In genomic region chr11:44614281-44614680, GRCh38 we compare ENCODE assay signal across 12 cellular contexts. TPM values are rescaled to one million over a fixed set of nuclear protein-coding genes. Genes with fewer than 3 reads are reported as not detected.
A peak's percentile ranks its signal among the peaks of the same experiment; 100 is the strongest.
DNase-seq lines count a peak whose midpoint lies in the region; ATAC-seq, FAIRE-seq and TF ChIP-seq lines count a peak whose summit lies in the region.
"Had no signal": no experiment of that assay in that cellular context is flagged by ENCODE, and none has a peak within 500 bp of the region (broad histone marks: within the 10 kb centered on the region; RNA-seq: fewer than 3 reads in every experiment).

No MANE protein-coding gene starts in this region.

- ATAC-seq in K562 (no peak), GM19397 (IDR thresholded peaks at IDR 0.05; ENCODE audit: unreplicated experiment) (no peak)
- ATAC-seq: natural killer cell treated with Interleukin-12 subunit alpha and Interleukin-12 subunit beta and Interleukin-15 and Interleukin-18, amount 100 ng/mL, for 72 hours had no signal

- H3K36me3 Mint-ChIP-seq in CD8-positive, alpha-beta memory T cell: peaks cover 0 to 37% (median 4%) of the 10 kb centered on the region in 3 donors
- no peaks in the 10 kb centered on the region for H3K36me3 Mint-ChIP-seq in glutamatergic neuron (ENCODE audit: unreplicated experiment)
- H3K36me3 Mint-ChIP-seq: natural killer cell treated with Interleukin-12 subunit alpha and Interleukin-12 subunit beta and Interleukin-15 and Interleukin-18, amount 100 ng/mL, for 72 hours had no signal

- no peaks in the 10 kb centered on the region for H3K9me3 Mint-ChIP-seq in CD8-positive, alpha-beta memory T cell
- peaks cover 3% of the 10 kb centered on the region for H3K9me3 Mint-ChIP-seq in glutamatergic neuron (ENCODE audit: unreplicated experiment)
- H3K9me3 Mint-ChIP-seq: natural killer cell treated with Interleukin-12 subunit alpha and Interleukin-12 subunit beta and Interleukin-15 and Interleukin-18, amount 100 ng/mL, for 72 hours had no signal

- no peak for TF ChIP-seq EP300 in K562 (IDR thresholded peaks at IDR 0.05; ENCODE audit: low read length)

- TF ChIP-seq CTCF in SU-DHL-6 (IDR thresholded peaks at IDR 0.05; ENCODE audit: insufficient read depth, low read length, poor library complexity, severe bottlenecking): no peak
- no peak for TF ChIP-seq CTCF in K562 (IDR thresholded peaks at IDR 0.05 in 2 of 3, conservative IDR thresholded peaks at IDR 0.05 in 1 of 3; ENCODE audit: insufficient read depth in 2 of 3, low read depth in 1 of 3, low read length in 3 of 3)
- no peak for TF ChIP-seq CTCF in osteoblast (IDR thresholded peaks at IDR 0.05; ENCODE audit: extremely low read depth, low read depth, low read length)
- no peak for TF ChIP-seq CTCF in glutamatergic neuron (IDR thresholded peaks at IDR 0.05; ENCODE audit: partially characterized antibody, unreplicated experiment)

- H3K27ac Mint-ChIP-seq in CD8-positive, alpha-beta memory T cell: peak overlapping the region in 7 of 8 donors; percentile 72 to 96 (median 84)
- no peak overlapping the region for H3K27ac Mint-ChIP-seq in glutamatergic neuron (ENCODE audit: unreplicated experiment)

- H2AFZ ChIP-seq in SU-DHL-6 (ENCODE audit: low read depth, low read length, severe bottlenecking): no peak overlapping the region
- H2AFZ ChIP-seq in K562 (ENCODE audit: low read depth, low read length): no peak overlapping the region
- H2AFZ ChIP-seq in osteoblast (ENCODE audit: low read length): no peak overlapping the region

- CTCF ChIA-PET in CD8-positive, alpha-beta memory T cell (lab: Charles Lee): interaction anchor here (0.7 to 17.3 kb wide), 2 partner anchors 53 to 327 kb away, joined by 3 to 532 read pairs; partner anchors contain the start of gene CD82
- CTCF ChIA-PET in K562 (lab: Yijun Ruan, JAX; ENCODE audit: low intra/inter-chr PET ratio): interaction anchor here (0.6 to 5.4 kb wide), 3 partner anchors 56 to 1637 kb away, joined by 3 to 81 read pairs (median 3); no protein-coding TSS in a partner anchor

- DNase-seq in CD8-positive, alpha-beta memory T cell: peak in 1 of 5 donors; percentile 33
- no peak for DNase-seq in K562 (ENCODE audit: extremely low read depth in 1 of 4, low spot score in 3 of 4)
- DNase-seq in osteoblast (ENCODE audit: insufficient read length, low spot score, missing footprints): peak; percentile 25
- DNase-seq in KBM-7: no peak
- no peak for DNase-seq in glutamatergic neuron
- DNase-seq: activated effector memory CD4-positive, alpha-beta T cell treated with Interleukin-2 at 50 U/mL for 16 hours; MV-4-11; NCI-H748 treated with DMSO at 0.1 percent for 48 hours had no signal

- H3K9ac ChIP-seq in SU-DHL-6 (ENCODE audit: low read length) (no peak overlapping the region), K562 (ENCODE audit: insufficient read depth in 1 of 2, low read depth in 2 of 2, low read length in 2 of 2) (peak overlapping the region in 1 of 2 experiments; percentile 67; a peak in 1 of 4 replicates)

- intact Hi-C loops in K562 (cut with micrococcal nuclease): loop anchor here (10.0 kb wide), 1 partner anchor 479 kb away; no protein-coding TSS in a partner anchor

- no peak overlapping the region for H3K27ac ChIP-seq in CD8-positive, alpha-beta memory T cell (ENCODE audit: low read depth, low read length)
- H3K27ac ChIP-seq in SU-DHL-6 (ENCODE audit: low read depth, low read length): peak overlapping the region; percentile 90
- H3K27ac ChIP-seq in K562 (ENCODE audit: extremely low read depth, low read depth, low read length): no peak overlapping the region
- H3K27ac ChIP-seq in osteoblast (ENCODE audit: low read depth, low read length): no peak overlapping the region
- H3K27ac ChIP-seq: breast epithelium had no signal

- peaks cover 4% of the 10 kb centered on the region for H3K9me1 ChIP-seq in K562 (ENCODE audit: control insufficient read depth, insufficient read depth, low read length)

- H3K9me2 ChIP-seq in SU-DHL-6 (replicated peaks; ENCODE audit: insufficient read depth, low read length): no peaks in the 10 kb centered on the region

- H3K4me3 ChIP-seq in CD8-positive, alpha-beta memory T cell (ENCODE audit: low read length): no peak overlapping the region
- H3K4me3 ChIP-seq in SU-DHL-6 (ENCODE audit: insufficient read depth, low read length, poor library complexity, severe bottlenecking) (no peak overlapping the region), K562 (no peak overlapping the region), osteoblast (ENCODE audit: insufficient read depth, low read length) (no peak overlapping the region)
- H3K4me3 ChIP-seq: breast epithelium had no signal

- peaks cover 11% of the 10 kb centered on the region for H3K36me3 ChIP-seq in CD8-positive, alpha-beta memory T cell (ENCODE audit: insufficient read depth, low read length)
- H3K36me3 ChIP-seq in SU-DHL-6 (ENCODE audit: low read length): no peaks in the 10 kb centered on the region
- no peaks in the 10 kb centered on the region for H3K36me3 ChIP-seq in K562 (ENCODE audit: control insufficient read depth, insufficient read depth, low read length)
- H3K36me3 ChIP-seq in osteoblast (ENCODE audit: insufficient read depth, low read length): peaks cover 12% of the 10 kb centered on the region

- TF ChIP-seq POLR2A in K562 (conservative IDR thresholded peaks at IDR 0.05): no peak

- H3K9me3 ChIP-seq in CD8-positive, alpha-beta memory T cell (ENCODE audit: low read length): no peaks in the 10 kb centered on the region
- no peaks in the 10 kb centered on the region for H3K9me3 ChIP-seq in SU-DHL-6 (ENCODE audit: insufficient read depth, low read length)
- H3K9me3 ChIP-seq in K562 (replicated peaks; ENCODE audit: control insufficient read depth, insufficient read depth, low read depth, low read length): no peaks in the 10 kb centered on the region
- H3K9me3 ChIP-seq in osteoblast (ENCODE audit: low read depth, low read length): no peaks in the 10 kb centered on the region
- H3K9me3 ChIP-seq: breast epithelium had no signal

- H3K4me3 Mint-ChIP-seq in CD8-positive, alpha-beta memory T cell: no peak overlapping the region
- no peak overlapping the region for H3K4me3 Mint-ChIP-seq in glutamatergic neuron (ENCODE audit: unreplicated experiment)
- H3K4me3 Mint-ChIP-seq: natural killer cell treated with Interleukin-12 subunit alpha and Interleukin-12 subunit beta and Interleukin-15 and Interleukin-18, amount 100 ng/mL, for 72 hours had no signal

- H4K20me1 ChIP-seq in SU-DHL-6 (ENCODE audit: low read depth, low read length): no peaks in the 10 kb centered on the region
- H4K20me1 ChIP-seq in K562 (replicated peaks; ENCODE audit: control insufficient read depth, insufficient read depth, low read length): no peaks in the 10 kb centered on the region; the same call in 1 of the 2 replicates
- no peaks in the 10 kb centered on the region for H4K20me1 ChIP-seq in osteoblast (ENCODE audit: insufficient read depth, low read length)

- H3K79me2 ChIP-seq in SU-DHL-6 (ENCODE audit: insufficient read depth, low read length) (no peaks in the 10 kb centered on the region), K562 (ENCODE audit: control insufficient read depth, insufficient read depth, low read length) (no peaks in the 10 kb centered on the region), osteoblast (ENCODE audit: insufficient read depth, low read length) (no peaks in the 10 kb centered on the region)

- peaks cover 0 to 2% of the 10 kb centered on the region in 2 donors for H3K27me3 Mint-ChIP-seq in CD8-positive, alpha-beta memory T cell
- H3K27me3 Mint-ChIP-seq in glutamatergic neuron (ENCODE audit: unreplicated experiment): peaks cover 3% of the 10 kb centered on the region
- H3K27me3 Mint-ChIP-seq: natural killer cell treated with Interleukin-12 subunit alpha and Interleukin-12 subunit beta and Interleukin-15 and Interleukin-18, amount 100 ng/mL, for 72 hours had no signal

- POLR2A ChIA-PET in CD8-positive, alpha-beta memory T cell (lab: Charles Lee): no interaction called here
- POLR2A ChIA-PET in K562 (lab: Yijun Ruan, JAX): interaction anchor here (0.8 kb wide), 1 partner anchor 57 kb away, joined by 5 read pairs; no protein-coding TSS in a partner anchor

- H3K4me2 ChIP-seq in SU-DHL-6 (ENCODE audit: low read depth, low read length, poor library complexity, severe bottlenecking) (no peak overlapping the region), K562 (ENCODE audit: insufficient read depth, low read length) (no peak overlapping the region; the same call in 1 of the 2 replicates), osteoblast (ENCODE audit: insufficient read depth, low read length) (no peak overlapping the region)

- WGBS in K562 (ENCODE audit: insufficient coverage, low coverage, missing lambda C conversion rate): 15% methylated on average over 7 of the region's 7 CpGs

- peaks cover 64% of the 10 kb centered on the region for H3K4me1 ChIP-seq in CD8-positive, alpha-beta memory T cell (ENCODE audit: insufficient read depth, low read length)
- H3K4me1 ChIP-seq in K562 (replicated peaks in 1 of 2; ENCODE audit: control insufficient read depth in 2 of 2, insufficient read depth in 2 of 2, low read length in 2 of 2) (peaks cover 16 to 31% of the 10 kb centered on the region in 2 experiments; a peak in 4 of 5 replicates), osteoblast (ENCODE audit: insufficient read depth, low read length) (peaks cover under 1% of the 10 kb centered on the region)
- H3K4me1 ChIP-seq: breast epithelium had no signal

- TF ChIP-seq RAD21 in K562 (CRISPR knock-in tag; conservative IDR thresholded peaks at IDR 0.05 in 1 of 2, IDR thresholded peaks at IDR 0.05 in 1 of 2): no peak

- FAIRE-seq in K562 (lab: Jason Lieb, UNC): no peak

- no peaks in the 10 kb centered on the region for H3K27me3 ChIP-seq in CD8-positive, alpha-beta memory T cell (ENCODE audit: insufficient read depth, low read length, poor library complexity, severe bottlenecking)
- H3K27me3 ChIP-seq in SU-DHL-6 (ENCODE audit: low read length): no peaks in the 10 kb centered on the region
- no peaks in the 10 kb centered on the region for H3K27me3 ChIP-seq in K562 (ENCODE audit: control insufficient read depth in 2 of 2, insufficient read depth in 2 of 2, low read length in 2 of 2)
- H3K27me3 ChIP-seq in osteoblast (ENCODE audit: insufficient read depth, low read length): no peaks in the 10 kb centered on the region
- H3K27me3 ChIP-seq: breast epithelium had no signal

- no peaks in the 10 kb centered on the region for H3F3A ChIP-seq in SU-DHL-6 (ENCODE audit: insufficient read depth)

- in situ Hi-C loops in K562 (cut with MboI) (no loop called here), KBM-7 (cut with MboI; ENCODE audit: low pct_unique_long_range_greater_than_20kb, low sequenced_read_pairs) (loop anchor here (10.0 kb wide), 1 partner anchor 49 kb away; the partner anchor contains the start of gene CD82)

- no TSS peak for BruUV-seq in K562 (replicated peaks; lab: Mats Ljungman, UMichigan)

- peaks cover 57 to 80% (median 68%) of the 10 kb centered on the region in 3 donors for H3K4me1 Mint-ChIP-seq in CD8-positive, alpha-beta memory T cell
- H3K4me1 Mint-ChIP-seq in glutamatergic neuron (ENCODE audit: low read depth, unreplicated experiment): peaks cover 9% of the 10 kb centered on the region

RNA-seq across cellular contexts. Expression of gene CD82, which starts 48.8 kb away (rescaled TPM):
- 100 to 1,000 TPM; 356 to 388 TPM for total RNA-seq in CD8-positive, alpha-beta memory T cell
- polyA plus RNA-seq in CD8-positive, alpha-beta memory T cell: 131 TPM
- 3.5 and 6.3 TPM in 2 replicates for total RNA-seq in K562 (2011; cell fraction: chromatin; rRNA removed; ENCODE audit: low replicate concordance)
- total RNA-seq in K562 (2011; cell fraction: nucleolus; rRNA removed): 5.3 and 8.8 TPM in 2 replicates
- 4.4 and 6.4 TPM in 2 replicates for total RNA-seq in K562 (2011; cell fraction: nucleoplasm; rRNA removed)
- total RNA-seq in K562 (2014; rRNA removed) (3.9 and 4.7 TPM in 2 replicates), K562 (2014; rRNA removed; fragmentation: Illumina TruSeq; extraction: Trizol) (1.3 and 2.0 TPM in 2 replicates), K562 (2015; rRNA removed; fragmentation: Illumina TruSeq; extraction: Trizol) (4.4 and 4.5 TPM in 2 replicates), K562 (2021) (8.2 and 9.4 TPM in 2 replicates), osteoblast (14.7 and 23.2 TPM in 2 replicates), glutamatergic neuron (ENCODE audit: unreplicated experiment) (4.4 TPM)
- polyA plus RNA-seq in K562 (2011; rRNA removed) (2.8 and 5.9 TPM in 2 replicates), K562 (2014; fragmentation: Illumina TruSeq; extraction: Trizol) (3.0 and 3.7 TPM in 2 replicates), K562 (2014; fragmentation: Nextera tagmentation; extraction: Ambion mirVana) (under 1 TPM; 0.27 to 0.30 TPM), K562 (2014; rRNA removed) (4.6 and 5.8 TPM in 2 replicates)
- 5.3 and 7.6 TPM in 2 replicates for polyA plus RNA-seq in K562 (2011; cell fraction: cytosol; rRNA removed)
- 1.1 and 2.4 TPM in 2 replicates for polyA plus RNA-seq in K562 (2011; cell fraction: nucleus; rRNA removed)
- 9.2 and 23.4 TPM in 2 replicates for polyA plus RNA-seq in K562 (2012)
- 1.8 and 3.5 TPM in 2 replicates for polyA minus RNA-seq in K562 (2011; rRNA and poly(A)+ RNA removed)
- polyA minus RNA-seq in K562 (2011; cell fraction: cytosol; rRNA and poly(A)+ RNA removed): 2.4 and 4.0 TPM in 2 replicates
- polyA minus RNA-seq in K562 (2011; cell fraction: nucleus; rRNA and poly(A)+ RNA removed): 2.3 and 3.4 TPM in 2 replicates

Comparison
In these comparisons a context has a peak if more than half of its experiments do, and no peak if none do; other contexts are left out.
1. RNA of gene CD82, which starts 48.8 kb away (total RNA-seq): 356 to 388 TPM in CD8-positive, alpha-beta memory T cell; 14.7 to 23.2 TPM in osteoblast, 1.3 to 9.4 TPM in K562 and 4.4 TPM in glutamatergic neuron (single experiment); every median in the first group is over 10 times any median in the second.